1 cellular context compared by ENCODE assay signal in the genomic region with DNA sequence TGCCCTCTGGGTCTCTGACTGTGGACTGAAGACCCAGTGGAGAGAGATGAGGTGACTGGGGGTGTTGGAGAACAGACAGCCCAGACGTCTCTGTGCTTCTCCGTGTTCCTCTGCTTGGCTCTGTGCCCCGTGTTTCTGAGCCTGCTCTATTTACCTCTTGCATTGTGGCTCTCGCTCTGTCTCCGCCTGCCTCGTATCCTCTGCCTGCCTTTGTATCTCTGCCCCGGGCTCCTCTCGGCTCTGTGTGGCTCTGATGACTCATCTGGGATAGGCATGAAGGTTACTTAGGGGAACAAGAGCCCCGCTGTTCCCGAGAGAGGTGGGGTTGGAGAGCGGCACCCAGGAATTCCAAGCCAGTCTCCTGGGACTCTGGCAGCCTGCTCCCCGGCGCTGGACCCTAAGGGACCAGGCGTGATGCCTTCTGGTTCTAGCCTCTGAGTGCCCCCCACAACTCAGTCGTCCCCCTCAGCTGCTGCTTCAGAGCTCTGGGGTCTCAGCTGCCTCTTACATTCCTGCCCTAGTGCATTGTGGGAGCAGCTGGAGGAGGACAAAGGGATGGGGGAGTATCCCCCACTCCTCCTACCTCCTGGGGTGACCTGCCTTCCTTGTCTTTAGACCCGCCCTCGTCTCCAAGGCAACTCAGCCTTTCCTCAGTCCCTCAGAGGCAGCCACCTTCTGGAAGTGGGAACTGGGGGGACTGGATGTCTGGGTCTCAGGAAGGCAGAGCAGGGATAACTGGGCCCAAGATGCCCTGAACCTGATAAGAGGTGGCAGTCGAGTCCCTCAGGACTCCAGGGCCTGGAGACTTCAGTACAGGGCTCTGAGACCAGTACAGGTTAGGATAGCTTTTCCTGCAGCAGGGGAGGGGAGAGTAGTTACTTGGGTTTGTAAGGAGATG.
A peak's percentile ranks its signal among the peaks of the same experiment; 100 is the strongest.
TF ChIP-seq lines count a peak whose summit lies in the region.

No MANE protein-coding gene starts in this region.

TF ChIP-seq in A549, 52 proteins besides CTCF, POLR2A, EP300 and RAD21:
- TF ChIP-seq RNF2 (IDR thresholded peaks at IDR 0.05; ENCODE audit: borderline replicate concordance, low read depth) (no peak), HEYL (CRISPR knock-in tag; IDR thresholded peaks at IDR 0.05) (no peak), ZFP36 (IDR thresholded peaks at IDR 0.05; ENCODE audit: borderline replicate concordance, partially characterized antibody) (no peak), ZNF302 (CRISPR knock-in tag; IDR thresholded peaks at IDR 0.05) (no peak), FOSL2 (IDR thresholded peaks at IDR 0.05) (peak; percentile 61; the same call in 1 of the 2 replicates), FOSL2 (CRISPR knock-in tag; IDR thresholded peaks at IDR 0.05) (peak; percentile 92), ZC3H11A (IDR thresholded peaks at IDR 0.05) (no peak), JUN (IDR thresholded peaks at IDR 0.05) (peak in 1 of 2 experiments; percentile 56; a peak in 1 of 5 replicates), ZSCAN20 (CRISPR knock-in tag; IDR thresholded peaks at IDR 0.05) (no peak), SMC3 (IDR thresholded peaks at IDR 0.05) (no peak), MAZ (IDR thresholded peaks at IDR 0.05; ENCODE audit: borderline replicate concordance, low read depth, low read length) (no peak), MAFK (IDR thresholded peaks at IDR 0.05; ENCODE audit: partially characterized antibody) (no peak), TFCP2L1 (CRISPR knock-in tag; IDR thresholded peaks at IDR 0.05) (no peak), NR3C1 (IDR thresholded peaks at IDR 0.05) (no peak), SREBF2 (IDR thresholded peaks at IDR 0.05) (no peak), CHD2 (IDR thresholded peaks at IDR 0.05; ENCODE audit: low read length, partially characterized antibody) (no peak), POLR2AphosphoS2 (conservative IDR thresholded peaks at IDR 0.05; ENCODE audit: low read length) (no peak), EHF (CRISPR knock-in tag; IDR thresholded peaks at IDR 0.05) (no peak), RCOR1 (IDR thresholded peaks at IDR 0.05; ENCODE audit: low read depth, low read length) (no peak), EHMT2 (IDR thresholded peaks at IDR 0.05; ENCODE audit: low read depth) (no peak)
- TF ChIP-seq, protein P1, sequence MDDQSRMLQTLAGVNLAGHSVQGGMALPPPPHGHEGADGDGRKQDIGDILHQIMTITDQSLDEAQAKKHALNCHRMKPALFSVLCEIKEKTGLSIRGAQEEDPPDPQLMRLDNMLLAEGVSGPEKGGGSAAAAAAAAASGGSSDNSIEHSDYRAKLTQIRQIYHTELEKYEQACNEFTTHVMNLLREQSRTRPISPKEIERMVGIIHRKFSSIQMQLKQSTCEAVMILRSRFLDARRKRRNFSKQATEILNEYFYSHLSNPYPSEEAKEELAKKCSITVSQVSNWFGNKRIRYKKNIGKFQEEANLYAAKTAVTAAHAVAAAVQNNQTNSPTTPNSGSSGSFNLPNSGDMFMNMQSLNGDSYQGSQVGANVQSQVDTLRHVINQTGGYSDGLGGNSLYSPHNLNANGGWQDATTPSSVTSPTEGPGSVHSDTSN (IDR thresholded peaks at IDR 0.05) = no peak
- TF ChIP-seq, protein P2, sequence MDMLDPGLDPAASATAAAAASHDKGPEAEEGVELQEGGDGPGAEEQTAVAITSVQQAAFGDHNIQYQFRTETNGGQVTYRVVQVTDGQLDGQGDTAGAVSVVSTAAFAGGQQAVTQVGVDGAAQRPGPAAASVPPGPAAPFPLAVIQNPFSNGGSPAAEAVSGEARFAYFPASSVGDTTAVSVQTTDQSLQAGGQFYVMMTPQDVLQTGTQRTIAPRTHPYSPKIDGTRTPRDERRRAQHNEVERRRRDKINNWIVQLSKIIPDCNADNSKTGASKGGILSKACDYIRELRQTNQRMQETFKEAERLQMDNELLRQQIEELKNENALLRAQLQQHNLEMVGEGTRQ (IDR thresholded peaks at IDR 0.05) = no peak
- TF ChIP-seq, protein P3, sequence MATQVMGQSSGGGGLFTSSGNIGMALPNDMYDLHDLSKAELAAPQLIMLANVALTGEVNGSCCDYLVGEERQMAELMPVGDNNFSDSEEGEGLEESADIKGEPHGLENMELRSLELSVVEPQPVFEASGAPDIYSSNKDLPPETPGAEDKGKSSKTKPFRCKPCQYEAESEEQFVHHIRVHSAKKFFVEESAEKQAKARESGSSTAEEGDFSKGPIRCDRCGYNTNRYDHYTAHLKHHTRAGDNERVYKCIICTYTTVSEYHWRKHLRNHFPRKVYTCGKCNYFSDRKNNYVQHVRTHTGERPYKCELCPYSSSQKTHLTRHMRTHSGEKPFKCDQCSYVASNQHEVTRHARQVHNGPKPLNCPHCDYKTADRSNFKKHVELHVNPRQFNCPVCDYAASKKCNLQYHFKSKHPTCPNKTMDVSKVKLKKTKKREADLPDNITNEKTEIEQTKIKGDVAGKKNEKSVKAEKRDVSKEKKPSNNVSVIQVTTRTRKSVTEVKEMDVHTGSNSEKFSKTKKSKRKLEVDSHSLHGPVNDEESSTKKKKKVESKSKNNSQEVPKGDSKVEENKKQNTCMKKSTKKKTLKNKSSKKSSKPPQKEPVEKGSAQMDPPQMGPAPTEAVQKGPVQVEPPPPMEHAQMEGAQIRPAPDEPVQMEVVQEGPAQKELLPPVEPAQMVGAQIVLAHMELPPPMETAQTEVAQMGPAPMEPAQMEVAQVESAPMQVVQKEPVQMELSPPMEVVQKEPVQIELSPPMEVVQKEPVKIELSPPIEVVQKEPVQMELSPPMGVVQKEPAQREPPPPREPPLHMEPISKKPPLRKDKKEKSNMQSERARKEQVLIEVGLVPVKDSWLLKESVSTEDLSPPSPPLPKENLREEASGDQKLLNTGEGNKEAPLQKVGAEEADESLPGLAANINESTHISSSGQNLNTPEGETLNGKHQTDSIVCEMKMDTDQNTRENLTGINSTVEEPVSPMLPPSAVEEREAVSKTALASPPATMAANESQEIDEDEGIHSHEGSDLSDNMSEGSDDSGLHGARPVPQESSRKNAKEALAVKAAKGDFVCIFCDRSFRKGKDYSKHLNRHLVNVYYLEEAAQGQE (IDR thresholded peaks at IDR 0.05) = no peak
- TF ChIP-seq, protein P4, sequence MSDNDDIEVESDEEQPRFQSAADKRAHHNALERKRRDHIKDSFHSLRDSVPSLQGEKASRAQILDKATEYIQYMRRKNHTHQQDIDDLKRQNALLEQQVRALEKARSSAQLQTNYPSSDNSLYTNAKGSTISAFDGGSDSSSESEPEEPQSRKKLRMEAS (IDR thresholded peaks at IDR 0.05) = peak; percentile 55
- TF ChIP-seq, protein P5, sequence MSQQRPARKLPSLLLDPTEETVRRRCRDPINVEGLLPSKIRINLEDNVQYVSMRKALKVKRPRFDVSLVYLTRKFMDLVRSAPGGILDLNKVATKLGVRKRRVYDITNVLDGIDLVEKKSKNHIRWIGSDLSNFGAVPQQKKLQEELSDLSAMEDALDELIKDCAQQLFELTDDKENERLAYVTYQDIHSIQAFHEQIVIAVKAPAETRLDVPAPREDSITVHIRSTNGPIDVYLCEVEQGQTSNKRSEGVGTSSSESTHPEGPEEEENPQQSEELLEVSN (IDR thresholded peaks at IDR 0.05; ENCODE audit: borderline replicate concordance, low read depth) = no peak
- TF ChIP-seq, protein P6, sequence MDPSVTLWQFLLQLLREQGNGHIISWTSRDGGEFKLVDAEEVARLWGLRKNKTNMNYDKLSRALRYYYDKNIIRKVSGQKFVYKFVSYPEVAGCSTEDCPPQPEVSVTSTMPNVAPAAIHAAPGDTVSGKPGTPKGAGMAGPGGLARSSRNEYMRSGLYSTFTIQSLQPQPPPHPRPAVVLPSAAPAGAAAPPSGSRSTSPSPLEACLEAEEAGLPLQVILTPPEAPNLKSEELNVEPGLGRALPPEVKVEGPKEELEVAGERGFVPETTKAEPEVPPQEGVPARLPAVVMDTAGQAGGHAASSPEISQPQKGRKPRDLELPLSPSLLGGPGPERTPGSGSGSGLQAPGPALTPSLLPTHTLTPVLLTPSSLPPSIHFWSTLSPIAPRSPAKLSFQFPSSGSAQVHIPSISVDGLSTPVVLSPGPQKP (IDR thresholded peaks at IDR 0.05; ENCODE audit: low read depth, low read length) = no peak
- TF ChIP-seq, protein P7, sequence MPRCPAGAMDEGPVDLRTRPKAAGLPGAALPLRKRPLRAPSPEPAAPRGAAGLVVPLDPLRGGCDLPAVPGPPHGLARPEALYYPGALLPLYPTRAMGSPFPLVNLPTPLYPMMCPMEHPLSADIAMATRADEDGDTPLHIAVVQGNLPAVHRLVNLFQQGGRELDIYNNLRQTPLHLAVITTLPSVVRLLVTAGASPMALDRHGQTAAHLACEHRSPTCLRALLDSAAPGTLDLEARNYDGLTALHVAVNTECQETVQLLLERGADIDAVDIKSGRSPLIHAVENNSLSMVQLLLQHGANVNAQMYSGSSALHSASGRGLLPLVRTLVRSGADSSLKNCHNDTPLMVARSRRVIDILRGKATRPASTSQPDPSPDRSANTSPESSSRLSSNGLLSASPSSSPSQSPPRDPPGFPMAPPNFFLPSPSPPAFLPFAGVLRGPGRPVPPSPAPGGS (IDR thresholded peaks at IDR 0.05) = 0 out of 3 replicates have a peak, but pooled peaks have one; percentile 5
TF ChIP-seq in A549: peak in this region for 4.
